12 cellular contexts compared by ENCODE assay signal in the genomic region with DNA sequence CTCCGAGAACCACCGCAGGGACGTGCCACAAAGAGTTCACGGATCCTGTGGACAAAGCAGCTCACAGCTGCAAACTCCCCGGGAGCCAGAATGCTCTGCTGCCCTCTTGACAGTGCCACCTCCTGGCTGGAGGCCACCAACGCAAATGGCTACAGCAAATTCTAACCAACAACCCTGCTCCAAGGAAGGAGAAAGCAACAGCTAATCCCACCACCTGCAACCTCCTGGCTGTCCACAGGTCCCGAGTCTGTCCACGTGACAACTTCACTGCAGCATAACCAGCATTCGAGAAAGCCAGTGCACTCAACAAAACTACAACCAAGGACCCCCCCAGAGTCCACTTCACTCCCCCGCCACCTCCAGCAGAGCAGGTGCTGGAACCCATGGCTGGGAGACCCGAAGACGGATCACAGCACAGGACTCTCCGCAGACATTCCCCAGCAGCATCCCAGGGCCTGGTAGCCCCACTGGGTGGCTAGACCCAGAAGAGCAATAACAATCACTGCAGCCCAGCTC. TPM values are rescaled to one million over a fixed set of nuclear protein-coding genes. Genes with fewer than 3 reads are reported as not detected.
DNase-seq lines count a peak whose midpoint lies in the region; ATAC-seq and TF ChIP-seq lines count a peak whose summit lies in the region.
"Had no signal": no experiment of that assay in that cellular context is flagged by ENCODE, and none has a peak within 500 bp of the region (broad histone marks: within the 10 kb centered on the region; RNA-seq: fewer than 3 reads in every experiment).

No MANE protein-coding gene starts in this region.

- H3K9me3 Mint-ChIP-seq in activated CD4-positive, alpha-beta memory T cell treated with anti-CD3 and anti-CD28 coated beads for 36 hours, result no peaks in the 10 kb centered on the region
- H3K9me3 Mint-ChIP-seq in activated CD4-positive, alpha-beta memory T cell treated with anti-CD3 and anti-CD28 coated beads, Interleukin-2, amount 10 ng/mL, durations not matched to agents 7 days and 5 days, result peaks cover 10% of the 10 kb centered on the region

- H3K27ac Mint-ChIP-seq in activated CD4-positive, alpha-beta memory T cell treated with anti-CD3 and anti-CD28 coated beads for 36 hours, result no peak overlapping the region
- no peak overlapping the region for H3K27ac Mint-ChIP-seq in activated CD4-positive, alpha-beta memory T cell treated with anti-CD3 and anti-CD28 coated beads, Interleukin-2, amount 10 ng/mL, durations not matched to agents 7 days and 5 days
- H3K27ac Mint-ChIP-seq: B cell had no signal

- CTCF ChIA-PET in activated CD4-positive, alpha-beta memory T cell treated with anti-CD3 and anti-CD28 coated beads for 36 hours (lab: Charles Lee), result interaction anchor here (0.6 to 1.6 kb wide), 4 partner anchors 16 to 134 kb away, joined by 3 to 8 read pairs (median 3); no protein-coding TSS in a partner anchor
- CTCF ChIA-PET in activated CD4-positive, alpha-beta memory T cell treated with anti-CD3 and anti-CD28 coated beads, Interleukin-2, amount 10 ng/mL, durations not matched to agents 7 days and 5 days (lab: Charles Lee), result no interaction called here

- no peaks in the 10 kb centered on the region for H3K27me3 ChIP-seq in dorsolateral prefrontal cortex
- H3K27me3 ChIP-seq: thyroid gland had no signal

- H3K4me3 Mint-ChIP-seq in activated CD4-positive, alpha-beta memory T cell treated with anti-CD3 and anti-CD28 coated beads for 36 hours, result no peak overlapping the region
- no peak overlapping the region for H3K4me3 Mint-ChIP-seq in activated CD4-positive, alpha-beta memory T cell treated with anti-CD3 and anti-CD28 coated beads, Interleukin-2, amount 10 ng/mL, durations not matched to agents 7 days and 5 days
- H3K4me3 Mint-ChIP-seq: B cell had no signal

- H3K4me1 Mint-ChIP-seq in activated CD4-positive, alpha-beta memory T cell treated with anti-CD3 and anti-CD28 coated beads for 36 hours (ENCODE audit: low read depth), result peaks cover 18% of the 10 kb centered on the region
- peaks cover 26% of the 10 kb centered on the region for H3K4me1 Mint-ChIP-seq in activated CD4-positive, alpha-beta memory T cell treated with anti-CD3 and anti-CD28 coated beads, Interleukin-2, amount 10 ng/mL, durations not matched to agents 7 days and 5 days
- H3K4me1 Mint-ChIP-seq: B cell had no signal

- intact Hi-C loops in activated CD4-positive, alpha-beta memory T cell treated with anti-CD3 and anti-CD28 coated beads for 36 hours (cut with micrococcal nuclease), result no loop called here
- intact Hi-C loops in dorsolateral prefrontal cortex (cut with DNase I), result no loop called here
- intact Hi-C loops in posterior vena cava (cut with DNase I), result loop anchor here in 1 of 2 donors (10.0 kb wide), 1 partner anchor 106 kb away; no protein-coding TSS in a partner anchor

- POLR2A ChIA-PET in activated CD4-positive, alpha-beta memory T cell treated with anti-CD3 and anti-CD28 coated beads for 36 hours (lab: Charles Lee), result no interaction called here
- POLR2A ChIA-PET in activated CD4-positive, alpha-beta memory T cell treated with anti-CD3 and anti-CD28 coated beads, Interleukin-2, amount 10 ng/mL, durations not matched to agents 7 days and 5 days (lab: Charles Lee), result interaction anchor here (0.6 kb wide), 1 partner anchor 57 kb away, joined by 3 read pairs; no protein-coding TSS in a partner anchor

- no peak overlapping the region for H3K27ac ChIP-seq in dorsolateral prefrontal cortex
- H3K27ac ChIP-seq: thyroid gland had no signal

- H3K36me3 Mint-ChIP-seq in activated CD4-positive, alpha-beta memory T cell treated with anti-CD3 and anti-CD28 coated beads for 36 hours, result peaks cover 20% of the 10 kb centered on the region
- H3K36me3 Mint-ChIP-seq in activated CD4-positive, alpha-beta memory T cell treated with anti-CD3 and anti-CD28 coated beads, Interleukin-2, amount 10 ng/mL, durations not matched to agents 7 days and 5 days (ENCODE audit: low read depth), result peaks cover 32% of the 10 kb centered on the region

- no peaks in the 10 kb centered on the region for H3K27me3 Mint-ChIP-seq in activated CD4-positive, alpha-beta memory T cell treated with anti-CD3 and anti-CD28 coated beads for 36 hours
- H3K27me3 Mint-ChIP-seq in activated CD4-positive, alpha-beta memory T cell treated with anti-CD3 and anti-CD28 coated beads, Interleukin-2, amount 10 ng/mL, durations not matched to agents 7 days and 5 days, result no peaks in the 10 kb centered on the region
- H3K27me3 Mint-ChIP-seq: B cell had no signal

- DNase-seq in activated CD4-positive, alpha-beta memory T cell treated with anti-CD3 and anti-CD28 coated beads for 36 hours, result peak; percentile 21
- DNase-seq in activated CD4-positive, alpha-beta memory T cell treated with anti-CD3 and anti-CD28 coated beads, Interleukin-2, amount 10 ng/mL, durations not matched to agents 7 days and 5 days, result no peak
- peak; percentile 57 for DNase-seq in NCI-H1048 (lab: John Stamatoyannopoulos, UW)
- DNase-seq in dorsolateral prefrontal cortex, result peak in 6 of 10 donors; percentile 2 to 33 (median 24)
- peak; percentile 67 for DNase-seq in posterior vena cava (ENCODE audit: low spot score)
- no peak for DNase-seq in GM19238 (ENCODE audit: insufficient read length, low spot score)
- no peak for DNase-seq in NCI-H2227 treated with DMSO at 0.1 percent for 48 hours (lab: John Stamatoyannopoulos, UW)
- DNase-seq: NCI-H1092, nucleus accumbens, thyroid gland had no signal

- no peak overlapping the region for H3K4me3 ChIP-seq in dorsolateral prefrontal cortex
- H3K4me3 ChIP-seq: thyroid gland had no signal

- peak in 1 of 56 donors; percentile 14 for TF ChIP-seq CTCF in dorsolateral prefrontal cortex (IDR thresholded peaks at IDR 0.05 in 54 of 56, conservative IDR thresholded peaks at IDR 0.05 in 2 of 56; ENCODE audit: low read depth in 1 of 56, partially characterized antibody in 56 of 56)

- no peak for ATAC-seq in HG02840 (IDR thresholded peaks at IDR 0.05; ENCODE audit: low FRiP score, unreplicated experiment)

RNA-seq across cellular contexts. Expression of a gene that starts 17.3 kb away (rescaled TPM):
- total RNA-seq in activated CD4-positive, alpha-beta memory T cell treated with anti-CD3 and anti-CD28 coated beads for 36 hours, result 10 to 100 TPM; 14.3 TPM
- total RNA-seq in activated CD4-positive, alpha-beta memory T cell treated with anti-CD3 and anti-CD28 coated beads, Interleukin-2, amount 10 ng/mL, durations not matched to agents 7 days and 5 days, result 10 to 100 TPM; 23.5 to 25.1 TPM
- 10 to 100 TPM; 13.5 to 37.4 (median 20.5) TPM for total RNA-seq in dorsolateral prefrontal cortex
- 10 to 100 TPM; 27.1 to 27.4 TPM for total RNA-seq in posterior vena cava

Comparison
In these comparisons a context has a peak if more than half of its experiments do, and no peak if none do; other contexts are left out.
1. DNase-seq: peak in activated CD4-positive, alpha-beta memory T cell treated with anti-CD3 and anti-CD28 coated beads for 36 hours (single experiment), NCI-H1048 (single experiment), dorsolateral prefrontal cortex (6 of 10) and posterior vena cava (single experiment); none in activated CD4-positive, alpha-beta memory T cell treated with anti-CD3 and anti-CD28 coated beads, Interleukin-2, amount 10 ng/mL, durations not matched to agents 7 days and 5 days (single experiment), GM19238 (single experiment) and NCI-H2227 treated with DMSO at 0.1 percent for 48 hours (single experiment).